12 cellular contexts compared by ENCODE assay signal in genomic region chr3:45381168-45381852, GRCh38. TPM values are rescaled to one million over a fixed set of nuclear protein-coding genes. Genes with fewer than 3 reads are reported as not detected.
DNase-seq lines count a peak whose midpoint lies in the region; FAIRE-seq and TF ChIP-seq lines count a peak whose summit lies in the region.
"Had no signal": no experiment of that assay in that cellular context is flagged by ENCODE, and none has a peak within 500 bp of the region (broad histone marks: within the 10 kb centered on the region; RNA-seq: fewer than 3 reads in every experiment).

No MANE protein-coding gene starts in this region.

- no peak overlapping the region for H3K4me3 ChIP-seq in astrocyte (ENCODE audit: insufficient read depth, low read depth, low read length)

- H3K4me3 Mint-ChIP-seq in activated naive CD4-positive, alpha-beta T cell treated with anti-CD3 and anti-CD28 coated beads for 36 hours = no peak overlapping the region
- H3K4me3 Mint-ChIP-seq in astrocyte (ENCODE audit: unreplicated experiment) (no peak overlapping the region), nephron (no peak overlapping the region)
- H3K4me3 Mint-ChIP-seq: CD14-positive monocyte had no signal

- H3K79me2 ChIP-seq in astrocyte (ENCODE audit: insufficient read depth, low read length) = no peaks in the 10 kb centered on the region

- H3K4me2 ChIP-seq in astrocyte (ENCODE audit: low read length) = no peak overlapping the region

- H3K27ac Mint-ChIP-seq in activated naive CD4-positive, alpha-beta T cell treated with anti-CD3 and anti-CD28 coated beads for 36 hours = no peak overlapping the region
- H3K27ac Mint-ChIP-seq in astrocyte (ENCODE audit: unreplicated experiment) = peak overlapping the region; percentile 16
- peak overlapping the region in 2 of 3 experiments; percentile 30 to 36 for H3K27ac Mint-ChIP-seq in nephron
- H3K27ac Mint-ChIP-seq: CD14-positive monocyte had no signal

- H3K9me3 Mint-ChIP-seq in activated naive CD4-positive, alpha-beta T cell treated with anti-CD3 and anti-CD28 coated beads for 36 hours = peaks cover 10% of the 10 kb centered on the region
- H3K9me3 Mint-ChIP-seq in astrocyte (ENCODE audit: unreplicated experiment) (peaks cover 2% of the 10 kb centered on the region), nephron (peaks cover 24% of the 10 kb centered on the region)

- H2AFZ ChIP-seq in astrocyte (ENCODE audit: low read depth, low read length) = no peak overlapping the region

- peaks cover 1% of the 10 kb centered on the region for H3K36me3 Mint-ChIP-seq in activated naive CD4-positive, alpha-beta T cell treated with anti-CD3 and anti-CD28 coated beads for 36 hours (ENCODE audit: low read depth)
- H3K36me3 Mint-ChIP-seq in astrocyte (ENCODE audit: low read depth, unreplicated experiment) (no peaks in the 10 kb centered on the region), nephron (ENCODE audit: low read depth) (no peaks in the 10 kb centered on the region)
- H3K36me3 Mint-ChIP-seq: CD14-positive monocyte had no signal

- no peaks in the 10 kb centered on the region for H4K20me1 ChIP-seq in astrocyte (ENCODE audit: insufficient read depth, low read length)

- intact Hi-C loops in activated naive CD4-positive, alpha-beta T cell treated with anti-CD3 and anti-CD28 coated beads for 36 hours (cut with micrococcal nuclease) = no loop called here

- no peaks in the 10 kb centered on the region for H3K9me3 ChIP-seq in astrocyte (ENCODE audit: insufficient read depth, low read depth, low read length)

- H3K4me1 Mint-ChIP-seq in activated naive CD4-positive, alpha-beta T cell treated with anti-CD3 and anti-CD28 coated beads for 36 hours (ENCODE audit: low read depth) = peaks cover 16% of the 10 kb centered on the region
- H3K4me1 Mint-ChIP-seq in astrocyte (ENCODE audit: low read depth, unreplicated experiment) (peaks cover 12% of the 10 kb centered on the region), nephron (peaks cover 15% of the 10 kb centered on the region)

- H3K27me3 Mint-ChIP-seq in activated naive CD4-positive, alpha-beta T cell treated with anti-CD3 and anti-CD28 coated beads for 36 hours (ENCODE audit: low read depth) = peaks cover 1% of the 10 kb centered on the region
- H3K27me3 Mint-ChIP-seq in astrocyte (ENCODE audit: low read depth, unreplicated experiment) = no peaks in the 10 kb centered on the region
- no peaks in the 10 kb centered on the region for H3K27me3 Mint-ChIP-seq in nephron (ENCODE audit: low read depth)

- TF ChIP-seq CTCF in astrocyte (IDR thresholded peaks at IDR 0.05; ENCODE audit: insufficient read depth, low read depth, low read length) (no peak), nephron (IDR thresholded peaks at IDR 0.05; ENCODE audit: unreplicated experiment in 3 of 3) (no peak)

- no peak overlapping the region for H3K27ac ChIP-seq in astrocyte (ENCODE audit: low read depth, low read length)

- peaks cover 2% of the 10 kb centered on the region for H3K27me3 ChIP-seq in astrocyte (ENCODE audit: insufficient read depth, low read length)

- H3K9ac ChIP-seq in astrocyte (ENCODE audit: low read length) = no peak overlapping the region

- no peaks in the 10 kb centered on the region for H3K4me1 ChIP-seq in astrocyte (ENCODE audit: insufficient read depth, low read length)

- FAIRE-seq in astrocyte (lab: Jason Lieb, UNC) = no peak

- DNase-seq in activated naive CD4-positive, alpha-beta T cell treated with anti-CD3 and anti-CD28 coated beads for 36 hours = peak; percentile 47
- DNase-seq in activated naive CD4-positive, alpha-beta T cell (lab: John Stamatoyannopoulos, UW) = no peak
- peak; percentile 9 for DNase-seq in NCI-H2107 (lab: John Stamatoyannopoulos, UW)
- no peak for DNase-seq in astrocyte (ENCODE audit: low read depth)
- no peak for DNase-seq in retina
- no peak for DNase-seq in NOMO-1 (lab: John Stamatoyannopoulos, UW; ENCODE audit: unreplicated experiment in 2 of 2)
- DNase-seq in DMS114 treated with DMSO at 0.1 percent for 48 hours (lab: John Stamatoyannopoulos, UW; ENCODE audit: unreplicated experiment) = no peak
- DNase-seq: cortex of kidney, glutamatergic neuron, NCI-H774 had no signal

- CTCF ChIA-PET in activated naive CD4-positive, alpha-beta T cell treated with anti-CD3 and anti-CD28 coated beads for 36 hours (lab: Charles Lee) = interaction anchor here (0.6 to 1.3 kb wide), 2 partner anchors 22 to 278 kb away, joined by 3 read pairs; no protein-coding TSS in a partner anchor

- no peaks in the 10 kb centered on the region for H3K36me3 ChIP-seq in astrocyte (ENCODE audit: insufficient read depth, low read length)

RNA-seq across cellular contexts. Expression of gene LARS2, which starts 7.1 kb away (rescaled TPM):
- total RNA-seq in activated naive CD4-positive, alpha-beta T cell treated with anti-CD3 and anti-CD28 coated beads for 36 hours = 10 to 100 TPM; 24.7 to 25.8 TPM
- 19.2 and 20.8 TPM in 2 replicates for total RNA-seq in astrocyte

Comparison
In these comparisons a context has a peak if more than half of its experiments do, and no peak if none do; other contexts are left out.
1. DNase-seq: peak in activated naive CD4-positive, alpha-beta T cell treated with anti-CD3 and anti-CD28 coated beads for 36 hours (single experiment) and NCI-H2107 (single experiment); none in activated naive CD4-positive, alpha-beta T cell (0 of 4), astrocyte (single experiment), retina (single experiment), NOMO-1 (0 of 2) and DMS114 treated with DMSO at 0.1 percent for 48 hours (single experiment).